In the genomic region with DNA sequence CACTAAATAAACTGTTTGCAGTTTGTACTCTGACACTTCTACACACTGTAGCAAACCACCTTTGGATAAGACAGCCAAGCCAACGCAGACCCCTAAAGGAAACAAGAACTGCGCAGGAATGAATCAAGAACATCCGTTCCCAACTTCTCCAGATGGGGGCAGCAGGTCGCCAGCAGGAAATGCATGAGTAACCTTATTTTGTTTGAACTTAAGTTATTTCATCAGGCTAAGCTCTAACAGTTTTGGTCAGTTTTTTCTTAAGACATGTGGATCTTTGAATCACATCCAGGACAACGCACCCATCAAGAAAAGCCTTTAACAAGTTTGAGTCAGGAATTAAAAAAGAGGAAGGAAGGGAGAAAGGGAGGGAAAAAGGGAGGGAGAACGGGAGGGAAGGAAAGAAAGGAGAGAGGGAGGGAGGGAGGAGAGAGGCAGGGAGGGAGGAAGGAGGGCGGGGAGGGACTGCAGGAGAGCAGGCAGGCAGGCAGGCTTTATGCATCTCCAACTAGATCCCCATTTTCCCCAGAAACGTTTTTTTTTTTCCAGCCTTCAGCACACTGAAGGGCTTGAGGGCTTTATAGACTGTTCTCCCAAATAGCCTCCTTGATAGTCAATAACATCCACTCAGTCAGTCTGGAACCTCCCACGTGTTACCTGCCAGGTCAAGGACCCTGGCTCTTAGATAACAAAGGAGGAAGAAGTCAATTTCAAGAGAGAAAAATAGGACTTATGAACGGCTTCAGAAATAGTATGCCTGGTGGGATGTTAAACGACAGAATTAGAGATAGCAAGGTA, we compare ENCODE assay signal across 8 cellular contexts. TPM values are rescaled to one million over a fixed set of nuclear protein-coding genes. Genes with fewer than 3 reads are reported as not detected.
DNase-seq lines count a peak whose midpoint lies in the region; ATAC-seq, FAIRE-seq and TF ChIP-seq lines count a peak whose summit lies in the region.

No MANE protein-coding gene starts in this region.

- peak overlapping the region; percentile 51 for H3K4me3 ChIP-seq in left ventricle myocardium inferior
- H3K4me3 ChIP-seq in psoas muscle: peak overlapping the region; percentile 57

- 5 to 7% (median 5%) methylated on average over 10 to 11 of the region's 11 CpGs for WGBS in psoas muscle, 3 donors

- peak; percentile 74 for FAIRE-seq in urothelium cell line (lab: Jason Lieb, UNC)

- H3K4me1 ChIP-seq in left ventricle myocardium inferior (peaks cover 13% of the 10 kb centered on the region), psoas muscle (peaks cover 2% of the 10 kb centered on the region)

- H3K9me3 ChIP-seq in left ventricle myocardium inferior (replicated peaks) (no peaks in the 10 kb centered on the region), psoas muscle (no peaks in the 10 kb centered on the region)

- peak; percentile 75 for TF ChIP-seq CTCF in left ventricle myocardium inferior (IDR thresholded peaks at IDR 0.05; ENCODE audit: borderline replicate concordance)
- TF ChIP-seq CTCF in psoas muscle (IDR thresholded peaks at IDR 0.05): peak; percentile 67

- intact Hi-C loops in left ventricle myocardium inferior (cut with micrococcal nuclease): loop anchor here (5.0 to 10.0 kb wide), 3 partner anchors 112 to 401 kb away; no protein-coding TSS in a partner anchor
- intact Hi-C loops in psoas muscle (cut with DNase I): loop anchor here (1.0 to 10.0 kb wide), 3 partner anchors 107 to 331 kb away; no protein-coding TSS in a partner anchor

- peak; percentile 34 to 91 (median 74) for ATAC-seq in psoas muscle
- no peak for ATAC-seq in HG03460 (IDR thresholded peaks at IDR 0.05; ENCODE audit: unreplicated experiment)

- H3K27ac ChIP-seq in left ventricle myocardium inferior (replicated peaks) (peak overlapping the region; percentile 66), psoas muscle (peak overlapping the region; percentile 44)

- H3K36me3 ChIP-seq in left ventricle myocardium inferior: no peaks in the 10 kb centered on the region
- no peaks in the 10 kb centered on the region for H3K36me3 ChIP-seq in psoas muscle (ENCODE audit: insufficient read depth in 1 of 2, low read depth in 1 of 2)

- DNase-seq in GDM1 (lab: John Stamatoyannopoulos, UW): peak; percentile 59
- peak; percentile 29 for DNase-seq in NCI-H1092 (lab: John Stamatoyannopoulos, UW)
- peak; percentile 69 for DNase-seq in SW480 (ENCODE audit: low spot score)
- DNase-seq in amniotic epithelial cell (ENCODE audit: low read depth): peak; percentile 80
- peak; percentile 53 for DNase-seq in left ventricle myocardium inferior
- DNase-seq in psoas muscle: peak; percentile 49 to 70
- peak; percentile 62 for DNase-seq in urothelium cell line (ENCODE audit: low spot score)

- H3K27me3 ChIP-seq in left ventricle myocardium inferior (ENCODE audit: low read depth): no peaks in the 10 kb centered on the region
- H3K27me3 ChIP-seq in psoas muscle (ENCODE audit: insufficient read depth in 3 of 3, low read length in 2 of 3): no peaks in the 10 kb centered on the region

RNA-seq across cellular contexts. Expression of a gene that starts 22.2 kb away (rescaled TPM):
- total RNA-seq in left ventricle myocardium inferior: not detected
- not detected for total RNA-seq in psoas muscle
- under 1 TPM in 1 of 3 donors, not detected in 2; 0.12 TPM for polyA plus RNA-seq in psoas muscle

Comparison
In these comparisons a context has a peak if more than half of its experiments do, and no peak if none do; other contexts are left out.
1. DNase-seq: peak in every context shown above with its lines; median percentile 80 in amniotic epithelial cell; 69 in SW480; 62 in urothelium cell line; 60 in psoas muscle; 59 in GDM1; 53 in left ventricle myocardium inferior; 29 in NCI-H1092.